Comparison of ENCODE assay signal across 19 cellular contexts in the genomic region with DNA sequence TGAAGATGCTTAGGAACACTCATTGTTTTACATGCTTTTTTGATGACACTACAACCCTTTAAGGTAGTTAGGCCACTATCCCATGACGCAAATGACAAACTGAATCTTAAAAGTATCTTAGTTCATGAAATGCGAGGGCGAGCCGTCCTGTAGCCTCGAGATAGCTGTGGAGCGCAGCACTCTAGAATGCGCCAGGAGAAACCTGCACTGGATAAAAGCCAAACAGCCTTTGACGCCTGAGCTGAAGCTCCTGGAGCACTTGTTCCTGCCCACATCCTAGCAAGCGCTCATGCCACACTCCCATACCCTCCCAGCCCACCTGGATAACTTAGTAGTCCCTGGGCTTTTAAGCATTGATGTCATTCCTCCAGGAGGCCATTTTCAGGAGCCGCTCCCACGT.
"Had no signal": no experiment of that assay in that cellular context is flagged by ENCODE, and none has a peak within 500 bp of the region (broad histone marks: within the 10 kb centered on the region; RNA-seq: fewer than 3 reads in every experiment).

No MANE protein-coding gene starts in this region.

- H3K4me1 ChIP-seq: left ventricle myocardium inferior, right atrium auricular region, right lobe of liver, uterus had no signal

- H3K4me3 ChIP-seq: hepatocyte, left ventricle myocardium inferior, lung, ovary, right atrium auricular region, right lobe of liver, smooth muscle cell, uterus had no signal

- H3K27me3 ChIP-seq: hepatocyte, ovary, right atrium auricular region, right lobe of liver, uterus had no signal

- DNase-seq: islet precursor cell; left ventricle myocardium inferior; mesendoderm; naive B cell; natural killer cell; ovary; right lobe of liver; stimulated activated CD4-positive, alpha-beta T cell treated with anti-CD3 and anti-CD28 coated beads, Interleukin-1b, Interleukin-23, amount 100 ng/mL, for 48 hours; stimulated activated CD4-positive, alpha-beta T cell treated with anti-CD3 and anti-CD28 coated beads, Interleukin-2, amount 100 ng/mL, for 48 hours; stimulated activated CD4-positive, alpha-beta T cell treated with anti-CD3 and anti-CD28 coated beads, Interleukin-4, amount 100 ng/mL, for 4 hours; stimulated activated CD8-positive, alpha-beta memory T cell treated with anti-CD3 and anti-CD28 coated beads, Interleukin-4, amount 100 ng/mL, for 48 hours; stimulated activated naive CD4-positive, alpha-beta T cell treated with Interleukin-2 at 50 U/mL for 16 hours; stimulated activated naive CD8-positive, alpha-beta T cell treated with anti-CD3 and anti-CD28 coated beads, Interleukin-15, amount 100 ng/mL, for 72 hours; substantia nigra; uterus had no signal

- H3K9me3 ChIP-seq: left ventricle myocardium inferior, right atrium auricular region, right lobe of liver, uterus had no signal

- H3K36me3 ChIP-seq: left ventricle myocardium inferior, ovary, right atrium auricular region, right lobe of liver, uterus had no signal

- H3K27ac ChIP-seq: hepatocyte, left ventricle myocardium inferior, ovary, right atrium auricular region, right lobe of liver, uterus had no signal
